In genomic region chr7:132690174-132690573, GRCh38 we compare ENCODE assay signal across 6 cellular contexts.
"Had no signal": no experiment of that assay in that cellular context is flagged by ENCODE, and none has a peak within 500 bp of the region (broad histone marks: within the 10 kb centered on the region; RNA-seq: fewer than 3 reads in every experiment).

No MANE protein-coding gene starts in this region.

- H3K27ac ChIP-seq: HL-60, KMS-11 had no signal

- H3K9ac ChIP-seq: KMS-11 had no signal

- H3K4me2 ChIP-seq: KMS-11 had no signal

- DNase-seq: IMR-90, KBM-7, KG1 had no signal

- FAIRE-seq: HTR-8/SVneo had no signal
